8 cellular contexts compared by ENCODE assay signal in the genomic region with DNA sequence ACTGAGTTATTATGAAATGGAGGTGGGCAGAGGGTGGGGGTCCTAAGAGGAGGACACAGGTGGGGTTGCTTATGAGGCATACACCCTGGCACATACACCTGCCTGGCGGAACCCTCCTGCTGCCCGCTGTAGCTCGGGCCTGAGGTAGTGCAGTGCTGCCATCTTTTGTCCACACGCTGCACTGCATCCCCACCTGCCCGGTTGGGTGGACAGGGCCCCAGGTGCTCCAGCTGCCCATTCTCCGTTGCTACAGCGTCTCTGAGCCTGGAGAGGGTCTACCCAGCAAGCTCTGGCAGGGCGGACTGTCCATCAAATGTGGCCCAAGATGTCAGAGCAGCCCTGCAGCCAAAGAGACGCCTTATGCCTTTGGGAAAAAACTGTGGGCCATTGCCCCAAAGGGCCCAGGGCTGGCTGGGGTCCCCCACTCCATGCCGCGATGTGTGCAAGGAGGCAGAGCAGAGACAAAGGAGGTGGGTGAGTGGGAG.
DNase-seq lines count a peak whose midpoint lies in the region; ATAC-seq and TF ChIP-seq lines count a peak whose summit lies in the region.

No MANE protein-coding gene starts in this region.

- no peak overlapping the region for H4K5ac ChIP-seq in mesendoderm (ENCODE audit: low read length)

- H3K9ac ChIP-seq in mesendoderm (ENCODE audit: low read length): no peak overlapping the region

- H2BK15ac ChIP-seq in mesendoderm (replicated peaks; ENCODE audit: low read depth): no peak overlapping the region

- WGBS in mesendoderm (ENCODE audit: extremely low coverage, insufficient coverage, low lambda C conversion rate): no CpG with 5 or more reads among the region's 11 CpGs

- no peak overlapping the region for H3K4me2 ChIP-seq in mesendoderm (ENCODE audit: low read length)

- H3K4ac ChIP-seq in mesendoderm (ENCODE audit: low read depth, low read length): no peak overlapping the region

- H3K79me2 ChIP-seq in mesendoderm (ENCODE audit: control insufficient read depth, insufficient read depth, low read length): no peaks in the 10 kb centered on the region

- no peak overlapping the region for H3K27ac ChIP-seq in mesendoderm (ENCODE audit: low read depth, low read length)
- H3K27ac ChIP-seq in effector memory CD4-positive, alpha-beta T cell (ENCODE audit: insufficient read depth, low read length, poor library complexity, severe bottlenecking): no peak overlapping the region

- no peak overlapping the region for H3K56ac ChIP-seq in mesendoderm (ENCODE audit: low read length)

- H2AK5ac ChIP-seq in mesendoderm (ENCODE audit: low read length): no peak overlapping the region

- ATAC-seq in GM18909 (IDR thresholded peaks at IDR 0.05; ENCODE audit: poor library complexity, unreplicated experiment) (no peak), GM19395 (IDR thresholded peaks at IDR 0.05; ENCODE audit: unreplicated experiment) (no peak)

- no peaks in the 10 kb centered on the region for H3K9me3 ChIP-seq in effector memory CD4-positive, alpha-beta T cell (ENCODE audit: control insufficient read depth, low read length)

- H4K8ac ChIP-seq in mesendoderm (ENCODE audit: low read depth, low read length): no peak overlapping the region

- POLR2A ChIA-PET in HEK293T (lab: Yijun Ruan, JAX): no interaction called here

- H3K36me3 ChIP-seq in mesendoderm (ENCODE audit: control insufficient read depth, insufficient read depth, low read length): no peaks in the 10 kb centered on the region
- no peaks in the 10 kb centered on the region for H3K36me3 ChIP-seq in effector memory CD4-positive, alpha-beta T cell (ENCODE audit: control insufficient read depth, insufficient read depth, low read length)

- no peak overlapping the region for H2BK5ac ChIP-seq in mesendoderm (ENCODE audit: low read length)

- H3K27me3 ChIP-seq in mesendoderm (ENCODE audit: insufficient read depth, low read length, poor library complexity): no peaks in the 10 kb centered on the region
- no peaks in the 10 kb centered on the region for H3K27me3 ChIP-seq in effector memory CD4-positive, alpha-beta T cell (replicated peaks; ENCODE audit: control insufficient read depth, insufficient read depth, low read length, poor library complexity, severe bottlenecking)

- no peak overlapping the region for H3K18ac ChIP-seq in mesendoderm (ENCODE audit: low read length)

- no peaks in the 10 kb centered on the region for H3K4me1 ChIP-seq in mesendoderm (ENCODE audit: control insufficient read depth, low read depth, low read length)
- no peaks in the 10 kb centered on the region for H3K4me1 ChIP-seq in effector memory CD4-positive, alpha-beta T cell (ENCODE audit: control insufficient read depth, insufficient read depth, low read length, poor library complexity, severe bottlenecking)

- DNase-seq in DMS53 (lab: John Stamatoyannopoulos, UW): peak; percentile 85
- peak; percentile 67 for DNase-seq in HEK293T (ENCODE audit: extremely low spot score)
- DNase-seq in NCI-H748 treated with DMSO at 0.1 percent for 48 hours (lab: John Stamatoyannopoulos, UW): peak; percentile 19
- peak; percentile 72 for DNase-seq in cerebellum (ENCODE audit: low spot score)
- DNase-seq in mesendoderm: peak; percentile 60
- no peak for DNase-seq in effector memory CD4-positive, alpha-beta T cell

- no peak overlapping the region for H2BK120ac ChIP-seq in mesendoderm (ENCODE audit: low read depth, low read length)

- CTCF ChIA-PET in HEK293T (lab: Yijun Ruan, JAX): interaction anchor here (0.7 to 0.9 kb wide), 3 partner anchors 142 to 1528 kb away, joined by 3 read pairs; no protein-coding TSS in a partner anchor

- H3K4me3 ChIP-seq in mesendoderm (ENCODE audit: low read length): no peak overlapping the region
- H3K4me3 ChIP-seq in effector memory CD4-positive, alpha-beta T cell (ENCODE audit: insufficient read depth, low read depth, low read length, poor library complexity, severe bottlenecking): no peak overlapping the region

- no peak overlapping the region for H3K23ac ChIP-seq in mesendoderm (ENCODE audit: low read length)

- H3K79me1 ChIP-seq in mesendoderm (ENCODE audit: low read length): no peaks in the 10 kb centered on the region

TF ChIP-seq in HEK293T, 16 proteins besides CTCF, POLR2A, EP300 and RAD21:
- TF ChIP-seq L3MBTL2 (conservative IDR thresholded peaks at IDR 0.05): no peak
- no peak for TF ChIP-seq CTBP1 (IDR thresholded peaks at IDR 0.05; ENCODE audit: borderline replicate concordance)
- no peak for TF ChIP-seq TARDBP (IDR thresholded peaks at IDR 0.05)
TF ChIP-seq in HEK293T: peak in this region for 0.

Comparison
In these comparisons a context has a peak if more than half of its experiments do, and no peak if none do; other contexts are left out.
1. DNase-seq: peak in DMS53 (single experiment), HEK293T (single experiment), NCI-H748 treated with DMSO at 0.1 percent for 48 hours (single experiment), cerebellum (single experiment) and mesendoderm (single experiment); none in effector memory CD4-positive, alpha-beta T cell (0 of 3).